In the genomic region with DNA sequence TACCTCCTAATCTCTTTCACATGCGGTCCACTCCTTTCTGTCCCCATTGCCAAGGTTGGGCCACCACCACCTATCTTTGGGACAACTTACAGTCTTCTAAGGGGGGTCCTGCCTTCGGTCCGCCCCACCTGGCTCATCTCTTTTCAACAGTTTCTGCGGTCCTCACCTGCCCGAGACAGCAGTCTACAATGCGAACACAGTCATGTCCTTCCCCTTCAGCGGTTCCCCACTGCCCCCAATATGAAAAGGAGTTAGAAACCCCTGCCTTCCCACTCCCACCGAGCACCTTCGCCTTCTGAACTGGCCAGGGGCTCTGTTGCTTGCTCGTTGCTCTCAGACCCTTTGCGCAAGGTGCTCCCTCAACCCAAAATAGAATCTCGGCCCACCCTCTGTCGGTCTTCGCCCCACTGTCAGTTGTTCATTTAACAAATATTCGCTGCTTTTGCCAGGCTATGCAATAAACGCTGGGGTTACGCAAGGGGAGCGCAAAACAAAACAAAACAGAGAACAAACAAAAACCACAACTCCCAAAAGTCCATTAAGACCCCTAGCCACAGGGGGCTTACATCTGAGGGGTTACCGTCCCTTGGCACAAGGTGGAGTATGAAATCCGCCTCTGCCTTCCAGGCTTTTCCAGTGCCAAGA, we compare ENCODE assay signal across 8 cellular contexts. TPM values are rescaled to one million over a fixed set of nuclear protein-coding genes. Genes with fewer than 3 reads are reported as not detected.
DNase-seq lines count a peak whose midpoint lies in the region; ATAC-seq and TF ChIP-seq lines count a peak whose summit lies in the region.

No MANE protein-coding gene starts in this region.

- DNase-seq in AG09309 (ENCODE audit: low read depth) (peak; percentile 7), OCI-M2 (lab: John Stamatoyannopoulos, UW; ENCODE audit: unreplicated experiment) (no peak), occipital lobe (lab: John Stamatoyannopoulos, UW) (no peak)

- H3K9me3 ChIP-seq in Loucy (ENCODE audit: insufficient read depth, low read depth, low read length) (no peaks in the 10 kb centered on the region), ectodermal cell (ENCODE audit: control insufficient read depth, low read length) (no peaks in the 10 kb centered on the region), muscle layer of duodenum (ENCODE audit: control insufficient read depth in 1 of 2, low read length in 2 of 2) (no peaks in the 10 kb centered on the region)

- H3K36me3 ChIP-seq in Loucy (ENCODE audit: insufficient read depth, low read length) (peaks cover 11% of the 10 kb centered on the region), ectodermal cell (ENCODE audit: control insufficient read depth, insufficient read depth, low read length) (no peaks in the 10 kb centered on the region), muscle layer of duodenum (ENCODE audit: control insufficient read depth in 1 of 2, insufficient read depth in 2 of 2, low read length in 2 of 2) (no peaks in the 10 kb centered on the region)

- H3K27ac ChIP-seq in ectodermal cell (ENCODE audit: insufficient read depth, low read depth, low read length, poor library complexity, severe bottlenecking) (no peak overlapping the region), muscle layer of duodenum (ENCODE audit: low read length) (peak overlapping the region; percentile 63)

- peaks cover 32% of the 10 kb centered on the region for H3K4me1 ChIP-seq in Loucy (ENCODE audit: insufficient read depth, low read length, poor library complexity, severe bottlenecking)
- peaks cover 9% of the 10 kb centered on the region for H3K4me1 ChIP-seq in ectodermal cell (ENCODE audit: control insufficient read depth, insufficient read depth, low read length)
- H3K4me1 ChIP-seq in muscle layer of duodenum (ENCODE audit: control insufficient read depth in 1 of 2, insufficient read depth in 2 of 2, low read length in 2 of 2), result peaks cover 5 to 8% of the 10 kb centered on the region in 2 donors

- H4K20me1 ChIP-seq in Loucy (ENCODE audit: insufficient read depth, low read length, poor library complexity, severe bottlenecking), result peaks cover 28% of the 10 kb centered on the region

- H3K9me2 ChIP-seq in Loucy (replicated peaks; ENCODE audit: low read depth, low read length), result no peaks in the 10 kb centered on the region

- WGBS in ectodermal cell, 2 experiments, result 82% methylated on average over 20 of the region's 20 CpGs

- ATAC-seq in GM19463 (IDR thresholded peaks at IDR 0.05; ENCODE audit: unreplicated experiment), result no peak
- no peak for ATAC-seq in GM19467 (IDR thresholded peaks at IDR 0.05; ENCODE audit: unreplicated experiment)

- peak overlapping the region; percentile 68 for H3K4me2 ChIP-seq in Loucy (ENCODE audit: low read depth, low read length, poor library complexity, severe bottlenecking)

- peak overlapping the region; percentile 89 for H2AFZ ChIP-seq in Loucy (ENCODE audit: low read length)

- no peaks in the 10 kb centered on the region for H3F3A ChIP-seq in Loucy (ENCODE audit: low read depth)

- H3K9ac ChIP-seq in Loucy (ENCODE audit: low read depth, low read length, poor library complexity, severe bottlenecking), result peak overlapping the region; percentile 93

- H3K27me3 ChIP-seq in Loucy (ENCODE audit: insufficient read depth, low read length, poor library complexity, severe bottlenecking) (no peaks in the 10 kb centered on the region), ectodermal cell (ENCODE audit: control insufficient read depth, insufficient read depth, low read length, poor library complexity, severe bottlenecking) (no peaks in the 10 kb centered on the region), muscle layer of duodenum (ENCODE audit: low read depth, low read length) (no peaks in the 10 kb centered on the region)

- peak overlapping the region; percentile 84 for H3K4me3 ChIP-seq in AG09309 (ENCODE audit: control insufficient read depth, low read depth, low read length)
- peak overlapping the region; percentile 98 for H3K4me3 ChIP-seq in Loucy (ENCODE audit: low read length, poor library complexity, severe bottlenecking)
- peak overlapping the region; percentile 69 for H3K4me3 ChIP-seq in ectodermal cell (ENCODE audit: insufficient read depth, low read depth, low read length)
- H3K4me3 ChIP-seq in muscle layer of duodenum (ENCODE audit: low read depth in 1 of 2, low read length in 2 of 2), result peak overlapping the region; percentile 86 to 94

- peaks cover 42% of the 10 kb centered on the region for H3K79me2 ChIP-seq in Loucy (ENCODE audit: insufficient read depth, low read length)

- TF ChIP-seq CTCF in AG09309 (IDR thresholded peaks at IDR 0.05; ENCODE audit: control insufficient read depth, insufficient read depth, low read depth, low read length, missing control alignments) (no peak), Loucy (conservative IDR thresholded peaks at IDR 0.05; ENCODE audit: low read length) (no peak)

RNA-seq across cellular contexts. Expression of a gene that starts 0.6 kb away (rescaled TPM):
- 126 TPM for polyA plus RNA-seq in ectodermal cell (2013, experiment 1 of 4)
- polyA plus RNA-seq in ectodermal cell (2013, experiment 2 of 4), result 115 TPM
- polyA plus RNA-seq in ectodermal cell (2013, experiment 3 of 4), result 82.0 TPM
- polyA plus RNA-seq in ectodermal cell (2013, experiment 4 of 4), result 78.9 TPM
- total RNA-seq in occipital lobe, result 12.6 TPM

RNA-seq across cellular contexts. Expression of a gene that starts 21.8 kb away (rescaled TPM):
- 0.61 TPM for polyA plus RNA-seq in ectodermal cell (2013, experiment 1 of 4)
- polyA plus RNA-seq in ectodermal cell (2013, experiment 2 of 4), result 0.75 TPM
- polyA plus RNA-seq in ectodermal cell (2013, experiment 3 of 4), result 0.27 TPM
- polyA plus RNA-seq in ectodermal cell (2013, experiment 4 of 4), result 0.77 TPM
- 2.3 TPM for total RNA-seq in occipital lobe
